Comparison of ENCODE assay signal across 21 cellular contexts in genomic region chr4:176539091-176539784, GRCh38.
DNase-seq lines count a peak whose midpoint lies in the region; ATAC-seq and TF ChIP-seq lines count a peak whose summit lies in the region.
"Had no signal": no experiment of that assay in that cellular context is flagged by ENCODE, and none has a peak within 500 bp of the region (broad histone marks: within the 10 kb centered on the region; RNA-seq: fewer than 3 reads in every experiment).

No MANE protein-coding gene starts in this region.

- peaks cover 0 to 3% of the 10 kb centered on the region in 2 experiments; a peak in 2 of 4 replicates for H3K4me1 ChIP-seq in SK-N-SH (ENCODE audit: control insufficient read depth in 1 of 2, insufficient read depth in 2 of 2, low read depth in 1 of 2, low read length in 1 of 2)
- peaks cover 39% of the 10 kb centered on the region for H3K4me1 ChIP-seq in PC-3 (ENCODE audit: insufficient read depth, low read length)
- peaks cover 27% of the 10 kb centered on the region for H3K4me1 ChIP-seq in osteoblast (ENCODE audit: insufficient read depth, low read length)
- H3K4me1 ChIP-seq in BE2C, result no peaks in the 10 kb centered on the region

- DNase-seq in SK-N-SH, result no peak
- no peak for DNase-seq in PC-3
- DNase-seq in epithelial cell of prostate (ENCODE audit: low read depth, low spot score), result no peak
- peak; percentile 22 for DNase-seq in osteoblast (ENCODE audit: insufficient read length, low spot score, missing footprints)
- DNase-seq in BE2C, result no peak
- DNase-seq in T-helper 17 cell, result no peak
- DNase-seq in RKO (ENCODE audit: low spot score), result no peak
- DNase-seq: AML-193; CD8-positive, alpha-beta memory T cell; GDM1; Karpas-422; MV-4-11; NCI-H1694 treated with DMSO at 0.1 percent for 48 hours; NCI-H2081 treated with DMSO at 0.1 percent for 48 hours; NCI-H2171 treated with DMSO at 0.1 percent for 48 hours; NCI-H524 treated with DMSO at 0.1 percent for 48 hours; NCI-H82; SHP77 treated with DMSO at 0.1 percent for 48 hours had no signal

- POLR2A ChIA-PET in SK-N-SH (lab: Yijun Ruan, JAX), result no interaction called here
- POLR2A ChIA-PET in PC-3 (lab: Charles Lee; ENCODE audit: unreplicated experiment), result no interaction called here

- H3K9me2 ChIP-seq in SK-N-SH, result no peaks in the 10 kb centered on the region
- H3K9me2 ChIP-seq in PC-3 (replicated peaks; ENCODE audit: low read length), result no peaks in the 10 kb centered on the region

- TF ChIP-seq EP300 in SK-N-SH (IDR thresholded peaks at IDR 0.05; ENCODE audit: borderline replicate concordance in 1 of 2, low read depth in 1 of 2, low read length in 1 of 2), result no peak

- H3K27me3 Mint-ChIP-seq in T-helper 17 cell, result no peaks in the 10 kb centered on the region
- H3K27me3 Mint-ChIP-seq: CD8-positive, alpha-beta memory T cell had no signal

- H3K27ac ChIP-seq in SK-N-SH (ENCODE audit: low read depth in 2 of 2, low read length in 1 of 2), result peak overlapping the region; percentile 75 to 81; a peak in 3 of 4 replicates
- peak overlapping the region; percentile 97 for H3K27ac ChIP-seq in PC-3 (ENCODE audit: low read length)
- H3K27ac ChIP-seq in epithelial cell of prostate, result peak overlapping the region; percentile 89
- H3K27ac ChIP-seq in osteoblast (ENCODE audit: low read depth, low read length), result peak overlapping the region; percentile 99
- H3K27ac ChIP-seq: 22Rv1, C4-2B had no signal

- TF ChIP-seq CTCF in SK-N-SH (IDR thresholded peaks at IDR 0.05) (no peak), PC-3 (conservative IDR thresholded peaks at IDR 0.05; ENCODE audit: low read depth, low read length) (no peak), osteoblast (IDR thresholded peaks at IDR 0.05; ENCODE audit: extremely low read depth, low read depth, low read length) (no peak), BE2C (IDR thresholded peaks at IDR 0.05; ENCODE audit: low read depth, low read length) (no peak)

- no TSS peak for BruUV-seq in PC-3 (replicated peaks; lab: Mats Ljungman, UMichigan)

- H3K9me3 ChIP-seq in SK-N-SH (no peaks in the 10 kb centered on the region), PC-3 (ENCODE audit: low read length) (no peaks in the 10 kb centered on the region), osteoblast (ENCODE audit: low read depth, low read length) (no peaks in the 10 kb centered on the region), BE2C (no peaks in the 10 kb centered on the region), T-helper 17 cell (ENCODE audit: control insufficient read depth, low read length, poor library complexity, severe bottlenecking) (no peaks in the 10 kb centered on the region)

- CTCF ChIA-PET in SK-N-SH (lab: Yijun Ruan, JAX) (no interaction called here), PC-3 (lab: Charles Lee) (interaction anchor here (0.7 kb wide), 1 partner anchor 23 kb away, joined by 3 read pairs; no protein-coding TSS in a partner anchor)

- H3K27me3 ChIP-seq in SK-N-SH (ENCODE audit: insufficient read depth) (peaks cover under 1% of the 10 kb centered on the region; the same call in 1 of the 2 replicates), PC-3 (ENCODE audit: low read length) (no peaks in the 10 kb centered on the region), osteoblast (ENCODE audit: insufficient read depth, low read length) (no peaks in the 10 kb centered on the region), BE2C (0 out of 2 replicates have a peak, but pooled peaks cover 3% of the 10 kb centered on the region)

- no peaks in the 10 kb centered on the region for H3K4me1 Mint-ChIP-seq in T-helper 17 cell
- H3K4me1 Mint-ChIP-seq: CD8-positive, alpha-beta memory T cell had no signal

- WGBS in SK-N-SH (ENCODE audit: low lambda C conversion rate), result 12% methylated on average over 2 of the region's 2 CpGs

- no peaks in the 10 kb centered on the region for H3K79me2 ChIP-seq in SK-N-SH (ENCODE audit: insufficient read depth)
- no peaks in the 10 kb centered on the region for H3K79me2 ChIP-seq in PC-3 (ENCODE audit: low read length)
- no peaks in the 10 kb centered on the region for H3K79me2 ChIP-seq in osteoblast (ENCODE audit: insufficient read depth, low read length)

- intact Hi-C loops in PC-3 (cut with micrococcal nuclease), result loop anchor here (5.0 kb wide), 1 partner anchor 137 kb away; no protein-coding TSS in a partner anchor

- no peaks in the 10 kb centered on the region for H3K36me3 ChIP-seq in SK-N-SH (replicated peaks in 1 of 2; ENCODE audit: control insufficient read depth in 1 of 2, insufficient read depth in 2 of 2, low read length in 1 of 2)
- no peaks in the 10 kb centered on the region for H3K36me3 ChIP-seq in PC-3 (ENCODE audit: low read depth, low read length)
- H3K36me3 ChIP-seq in osteoblast (ENCODE audit: insufficient read depth, low read length), result no peaks in the 10 kb centered on the region
- H3K36me3 ChIP-seq in BE2C, result no peaks in the 10 kb centered on the region

- H3K36me3 Mint-ChIP-seq in T-helper 17 cell (ENCODE audit: low read depth), result no peaks in the 10 kb centered on the region
- H3K36me3 Mint-ChIP-seq: CD8-positive, alpha-beta memory T cell had no signal

- H3K4me3 ChIP-seq in SK-N-SH (ENCODE audit: low read depth in 2 of 2, low read length in 1 of 2), result no peak overlapping the region
- no peak overlapping the region for H3K4me3 ChIP-seq in PC-3 (ENCODE audit: low read length)
- no peak overlapping the region for H3K4me3 ChIP-seq in osteoblast (ENCODE audit: insufficient read depth, low read length)
- H3K4me3 ChIP-seq in BE2C (ENCODE audit: low read depth, low read length), result no peak overlapping the region

- H3K4me3 Mint-ChIP-seq in T-helper 17 cell, result no peak overlapping the region
- H3K4me3 Mint-ChIP-seq: CD8-positive, alpha-beta memory T cell had no signal

- TF ChIP-seq RAD21 in SK-N-SH (IDR thresholded peaks at IDR 0.05; ENCODE audit: low read length), result no peak

- ATAC-seq in SK-N-SH treated with all-trans-retinoic acid at 6 μM for 48 hours, result no peak
- ATAC-seq in PC-3, result no peak
- no peak for ATAC-seq in T-helper 17 cell

- H4K20me1 ChIP-seq in SK-N-SH (ENCODE audit: insufficient read depth), result no peaks in the 10 kb centered on the region
- no peaks in the 10 kb centered on the region for H4K20me1 ChIP-seq in PC-3 (ENCODE audit: low read length)
- H4K20me1 ChIP-seq in osteoblast (ENCODE audit: insufficient read depth, low read length), result no peaks in the 10 kb centered on the region

- H3F3A ChIP-seq in SK-N-SH (replicated peaks; ENCODE audit: insufficient read depth), result peaks cover 16% of the 10 kb centered on the region
- H3F3A ChIP-seq in PC-3 (ENCODE audit: low read length, unreplicated experiment), result no peaks in the 10 kb centered on the region

- H3K4me2 ChIP-seq in SK-N-SH (no peak overlapping the region), PC-3 (ENCODE audit: low read length) (peak overlapping the region; percentile 63), osteoblast (ENCODE audit: insufficient read depth, low read length) (no peak overlapping the region)

- H3K9ac ChIP-seq in SK-N-SH (no peak overlapping the region), PC-3 (ENCODE audit: low read length) (peak overlapping the region; percentile 61)

- no peak overlapping the region for H3K27ac Mint-ChIP-seq in T-helper 17 cell
- H3K27ac Mint-ChIP-seq: CD8-positive, alpha-beta memory T cell had no signal

- H2AFZ ChIP-seq in SK-N-SH (ENCODE audit: low read depth), result no peak overlapping the region
- no peak overlapping the region for H2AFZ ChIP-seq in PC-3 (ENCODE audit: low read length)
- no peak overlapping the region for H2AFZ ChIP-seq in osteoblast (ENCODE audit: low read length)

TF ChIP-seq in SK-N-SH, 30 proteins besides CTCF, POLR2A, EP300 and RAD21 (continues in another document):
- no peak for TF ChIP-seq EZH2phosphoT487 (IDR thresholded peaks at IDR 0.05; ENCODE audit: borderline replicate concordance, low read depth)
- TF ChIP-seq YY1 (IDR thresholded peaks at IDR 0.05; ENCODE audit: low read depth), result no peak

TF ChIP-seq in SK-N-SH treated with all-trans-retinoic acid at 6 μM for 48 hours, 23 proteins besides CTCF, POLR2A, EP300 and RAD21:
- no peak for TF ChIP-seq ZFP3 (CRISPR knock-in tag; IDR thresholded peaks at IDR 0.05)
- TF ChIP-seq ESRRG (CRISPR knock-in tag; IDR thresholded peaks at IDR 0.05), result no peak
- no peak for TF ChIP-seq POU6F1 (CRISPR knock-in tag; IDR thresholded peaks at IDR 0.05; ENCODE audit: borderline replicate concordance, low read depth)
- no peak for TF ChIP-seq ZC3H10 (CRISPR knock-in tag; IDR thresholded peaks at IDR 0.05)
- no peak for TF ChIP-seq SNAI2 (CRISPR knock-in tag; IDR thresholded peaks at IDR 0.05)
- no peak for TF ChIP-seq CSDC2 (CRISPR knock-in tag; IDR thresholded peaks at IDR 0.05)
- TF ChIP-seq ARNTL (CRISPR knock-in tag; IDR thresholded peaks at IDR 0.05; ENCODE audit: borderline replicate concordance, low read depth), result no peak
- TF ChIP-seq ZFP30 (CRISPR knock-in tag; IDR thresholded peaks at IDR 0.05), result no peak
- TF ChIP-seq GLIS3 (CRISPR knock-in tag; IDR thresholded peaks at IDR 0.05), result no peak
- TF ChIP-seq RARB (CRISPR knock-in tag; IDR thresholded peaks at IDR 0.05), result no peak
- TF ChIP-seq BACH2 (CRISPR knock-in tag; IDR thresholded peaks at IDR 0.05; ENCODE audit: borderline replicate concordance), result no peak
- no peak for TF ChIP-seq ISL1 (CRISPR knock-in tag; IDR thresholded peaks at IDR 0.05)
- no peak for TF ChIP-seq OSR1 (CRISPR knock-in tag; IDR thresholded peaks at IDR 0.05)
